ENCODE assay signal across 1 cellular context in the genomic region with DNA sequence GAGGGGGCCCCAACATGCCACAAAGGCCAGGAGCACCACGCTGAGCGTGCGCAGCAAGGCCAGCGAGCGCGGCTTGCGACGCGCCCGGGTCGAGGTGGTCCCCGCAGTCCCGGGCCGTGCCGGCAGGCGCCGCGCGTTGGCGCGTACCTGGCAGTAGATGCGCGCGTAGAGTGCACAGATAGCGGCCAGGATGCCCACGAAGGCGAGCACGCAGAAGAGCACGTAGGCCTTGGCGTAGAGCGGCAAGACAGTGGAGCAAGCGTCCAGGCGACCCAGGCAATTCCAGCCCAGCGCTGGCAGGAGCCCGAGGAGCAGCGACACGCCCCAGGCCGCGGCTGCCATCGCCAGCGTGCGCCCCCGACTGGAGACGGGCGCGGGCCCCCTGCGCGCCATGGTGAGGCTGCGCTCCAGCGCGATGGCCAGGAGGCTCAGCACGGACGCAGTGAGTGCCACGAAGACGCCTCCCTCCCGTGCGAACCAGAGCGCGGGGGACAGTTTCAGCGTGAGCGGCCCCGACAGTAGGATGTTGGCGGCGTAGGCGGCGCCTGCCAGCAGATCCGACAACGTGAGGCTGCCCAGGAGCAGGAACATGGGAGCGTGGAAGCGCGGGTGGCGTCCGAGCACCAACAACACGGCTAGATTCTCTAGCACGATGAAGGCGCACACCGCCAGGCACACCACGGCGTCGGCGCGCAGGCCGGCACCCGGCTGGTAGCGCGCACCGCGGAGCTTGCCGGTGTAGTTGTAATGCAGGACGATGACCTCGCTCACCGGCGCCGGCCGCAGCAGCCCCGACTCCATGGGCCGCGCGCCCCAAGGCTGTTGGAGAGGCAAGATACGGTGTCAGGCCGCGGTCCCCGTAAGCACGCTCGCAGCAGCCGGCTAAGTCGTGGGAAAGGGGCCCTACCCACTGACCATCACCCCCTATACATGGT.
A peak's percentile ranks its signal among the peaks of the same experiment; 100 is the strongest.
TF ChIP-seq lines count a peak whose summit lies in the region.

No MANE protein-coding gene starts in this region.

TF ChIP-seq in WTC11, 78 proteins besides CTCF, POLR2A, EP300 and RAD21 (continued from another document):
- TF ChIP-seq, protein P1, sequence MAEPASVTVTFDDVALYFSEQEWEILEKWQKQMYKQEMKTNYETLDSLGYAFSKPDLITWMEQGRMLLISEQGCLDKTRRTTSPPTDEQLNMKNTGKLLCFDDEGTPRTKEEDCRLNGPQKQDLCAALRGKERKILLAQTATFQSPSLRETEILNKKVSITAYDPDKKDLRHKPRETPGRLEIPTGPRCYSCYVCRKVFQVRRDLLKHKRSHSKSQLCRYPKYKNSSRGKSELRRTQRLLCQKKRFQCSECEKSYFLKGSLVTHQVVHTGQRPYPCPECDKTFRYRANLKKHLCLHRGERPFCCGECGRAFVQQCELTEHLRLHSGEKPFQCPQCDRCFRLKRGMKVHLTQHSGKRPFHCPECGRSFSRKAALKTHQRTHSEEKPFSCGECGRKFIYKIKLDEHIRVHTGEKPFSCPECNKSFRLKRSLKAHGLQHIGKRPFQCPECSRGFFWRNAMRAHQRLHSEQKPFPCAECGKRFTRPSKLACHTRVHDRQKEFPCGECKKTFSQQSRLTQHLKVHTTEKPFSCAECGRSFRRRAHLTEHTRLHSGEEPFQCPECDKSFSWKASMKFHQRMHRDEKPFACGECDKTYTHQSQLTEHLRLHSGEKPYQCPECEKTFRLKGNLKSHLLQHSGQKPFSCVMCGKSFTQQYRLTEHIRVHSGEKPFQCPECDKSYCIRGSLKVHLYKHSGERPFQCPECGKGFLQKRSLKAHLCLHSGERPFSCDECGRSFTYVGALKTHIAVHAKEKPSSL (CRISPR knock-in tag; conservative IDR thresholded peaks at IDR 0.05): no peak
- no peak for TF ChIP-seq ATF1 (CRISPR knock-in tag; IDR thresholded peaks at IDR 0.05)
- TF ChIP-seq OVOL2 (CRISPR knock-in tag; IDR thresholded peaks at IDR 0.05; ENCODE audit: borderline replicate concordance): no peak
- peak; percentile 88 for TF ChIP-seq FOXP1 (CRISPR knock-in tag; IDR thresholded peaks at IDR 0.05; ENCODE audit: borderline replicate concordance)
- TF ChIP-seq CREB1 (CRISPR knock-in tag; IDR thresholded peaks at IDR 0.05): 0 out of 2 replicates have a peak, but pooled peaks have one; percentile 11
- TF ChIP-seq, protein P2, sequence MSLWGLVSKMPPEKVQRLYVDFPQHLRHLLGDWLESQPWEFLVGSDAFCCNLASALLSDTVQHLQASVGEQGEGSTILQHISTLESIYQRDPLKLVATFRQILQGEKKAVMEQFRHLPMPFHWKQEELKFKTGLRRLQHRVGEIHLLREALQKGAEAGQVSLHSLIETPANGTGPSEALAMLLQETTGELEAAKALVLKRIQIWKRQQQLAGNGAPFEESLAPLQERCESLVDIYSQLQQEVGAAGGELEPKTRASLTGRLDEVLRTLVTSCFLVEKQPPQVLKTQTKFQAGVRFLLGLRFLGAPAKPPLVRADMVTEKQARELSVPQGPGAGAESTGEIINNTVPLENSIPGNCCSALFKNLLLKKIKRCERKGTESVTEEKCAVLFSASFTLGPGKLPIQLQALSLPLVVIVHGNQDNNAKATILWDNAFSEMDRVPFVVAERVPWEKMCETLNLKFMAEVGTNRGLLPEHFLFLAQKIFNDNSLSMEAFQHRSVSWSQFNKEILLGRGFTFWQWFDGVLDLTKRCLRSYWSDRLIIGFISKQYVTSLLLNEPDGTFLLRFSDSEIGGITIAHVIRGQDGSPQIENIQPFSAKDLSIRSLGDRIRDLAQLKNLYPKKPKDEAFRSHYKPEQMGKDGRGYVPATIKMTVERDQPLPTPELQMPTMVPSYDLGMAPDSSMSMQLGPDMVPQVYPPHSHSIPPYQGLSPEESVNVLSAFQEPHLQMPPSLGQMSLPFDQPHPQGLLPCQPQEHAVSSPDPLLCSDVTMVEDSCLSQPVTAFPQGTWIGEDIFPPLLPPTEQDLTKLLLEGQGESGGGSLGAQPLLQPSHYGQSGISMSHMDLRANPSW (CRISPR knock-in tag; conservative IDR thresholded peaks at IDR 0.05; ENCODE audit: low read depth): 0 out of 2 replicates have a peak, but pooled peaks have one; percentile 13
- TF ChIP-seq, protein P3, sequence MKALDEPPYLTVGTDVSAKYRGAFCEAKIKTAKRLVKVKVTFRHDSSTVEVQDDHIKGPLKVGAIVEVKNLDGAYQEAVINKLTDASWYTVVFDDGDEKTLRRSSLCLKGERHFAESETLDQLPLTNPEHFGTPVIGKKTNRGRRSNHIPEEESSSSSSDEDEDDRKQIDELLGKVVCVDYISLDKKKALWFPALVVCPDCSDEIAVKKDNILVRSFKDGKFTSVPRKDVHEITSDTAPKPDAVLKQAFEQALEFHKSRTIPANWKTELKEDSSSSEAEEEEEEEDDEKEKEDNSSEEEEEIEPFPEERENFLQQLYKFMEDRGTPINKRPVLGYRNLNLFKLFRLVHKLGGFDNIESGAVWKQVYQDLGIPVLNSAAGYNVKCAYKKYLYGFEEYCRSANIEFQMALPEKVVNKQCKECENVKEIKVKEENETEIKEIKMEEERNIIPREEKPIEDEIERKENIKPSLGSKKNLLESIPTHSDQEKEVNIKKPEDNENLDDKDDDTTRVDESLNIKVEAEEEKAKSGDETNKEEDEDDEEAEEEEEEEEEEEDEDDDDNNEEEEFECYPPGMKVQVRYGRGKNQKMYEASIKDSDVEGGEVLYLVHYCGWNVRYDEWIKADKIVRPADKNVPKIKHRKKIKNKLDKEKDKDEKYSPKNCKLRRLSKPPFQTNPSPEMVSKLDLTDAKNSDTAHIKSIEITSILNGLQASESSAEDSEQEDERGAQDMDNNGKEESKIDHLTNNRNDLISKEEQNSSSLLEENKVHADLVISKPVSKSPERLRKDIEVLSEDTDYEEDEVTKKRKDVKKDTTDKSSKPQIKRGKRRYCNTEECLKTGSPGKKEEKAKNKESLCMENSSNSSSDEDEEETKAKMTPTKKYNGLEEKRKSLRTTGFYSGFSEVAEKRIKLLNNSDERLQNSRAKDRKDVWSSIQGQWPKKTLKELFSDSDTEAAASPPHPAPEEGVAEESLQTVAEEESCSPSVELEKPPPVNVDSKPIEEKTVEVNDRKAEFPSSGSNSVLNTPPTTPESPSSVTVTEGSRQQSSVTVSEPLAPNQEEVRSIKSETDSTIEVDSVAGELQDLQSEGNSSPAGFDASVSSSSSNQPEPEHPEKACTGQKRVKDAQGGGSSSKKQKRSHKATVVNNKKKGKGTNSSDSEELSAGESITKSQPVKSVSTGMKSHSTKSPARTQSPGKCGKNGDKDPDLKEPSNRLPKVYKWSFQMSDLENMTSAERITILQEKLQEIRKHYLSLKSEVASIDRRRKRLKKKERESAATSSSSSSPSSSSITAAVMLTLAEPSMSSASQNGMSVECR (CRISPR knock-in tag; IDR thresholded peaks at IDR 0.05; ENCODE audit: borderline replicate concordance): peak; percentile 86; the same call in 1 of the 2 replicates
- TF ChIP-seq, protein P4, sequence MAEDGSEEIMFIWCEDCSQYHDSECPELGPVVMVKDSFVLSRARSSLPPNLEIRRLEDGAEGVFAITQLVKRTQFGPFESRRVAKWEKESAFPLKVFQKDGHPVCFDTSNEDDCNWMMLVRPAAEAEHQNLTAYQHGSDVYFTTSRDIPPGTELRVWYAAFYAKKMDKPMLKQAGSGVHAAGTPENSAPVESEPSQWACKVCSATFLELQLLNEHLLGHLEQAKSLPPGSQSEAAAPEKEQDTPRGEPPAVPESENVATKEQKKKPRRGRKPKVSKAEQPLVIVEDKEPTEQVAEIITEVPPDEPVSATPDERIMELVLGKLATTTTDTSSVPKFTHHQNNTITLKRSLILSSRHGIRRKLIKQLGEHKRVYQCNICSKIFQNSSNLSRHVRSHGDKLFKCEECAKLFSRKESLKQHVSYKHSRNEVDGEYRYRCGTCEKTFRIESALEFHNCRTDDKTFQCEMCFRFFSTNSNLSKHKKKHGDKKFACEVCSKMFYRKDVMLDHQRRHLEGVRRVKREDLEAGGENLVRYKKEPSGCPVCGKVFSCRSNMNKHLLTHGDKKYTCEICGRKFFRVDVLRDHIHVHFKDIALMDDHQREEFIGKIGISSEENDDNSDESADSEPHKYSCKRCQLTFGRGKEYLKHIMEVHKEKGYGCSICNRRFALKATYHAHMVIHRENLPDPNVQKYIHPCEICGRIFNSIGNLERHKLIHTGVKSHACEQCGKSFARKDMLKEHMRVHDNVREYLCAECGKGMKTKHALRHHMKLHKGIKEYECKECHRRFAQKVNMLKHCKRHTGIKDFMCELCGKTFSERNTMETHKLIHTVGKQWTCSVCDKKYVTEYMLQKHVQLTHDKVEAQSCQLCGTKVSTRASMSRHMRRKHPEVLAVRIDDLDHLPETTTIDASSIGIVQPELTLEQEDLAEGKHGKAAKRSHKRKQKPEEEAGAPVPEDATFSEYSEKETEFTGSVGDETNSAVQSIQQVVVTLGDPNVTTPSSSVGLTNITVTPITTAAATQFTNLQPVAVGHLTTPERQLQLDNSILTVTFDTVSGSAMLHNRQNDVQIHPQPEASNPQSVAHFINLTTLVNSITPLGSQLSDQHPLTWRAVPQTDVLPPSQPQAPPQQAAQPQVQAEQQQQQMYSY (CRISPR knock-in tag; IDR thresholded peaks at IDR 0.05): no peak
- 0 out of 2 replicates have a peak, but pooled peaks have one; percentile 43 for TF ChIP-seq RELA (CRISPR knock-in tag; IDR thresholded peaks at IDR 0.05; ENCODE audit: borderline replicate concordance)
- TF ChIP-seq, protein P5, sequence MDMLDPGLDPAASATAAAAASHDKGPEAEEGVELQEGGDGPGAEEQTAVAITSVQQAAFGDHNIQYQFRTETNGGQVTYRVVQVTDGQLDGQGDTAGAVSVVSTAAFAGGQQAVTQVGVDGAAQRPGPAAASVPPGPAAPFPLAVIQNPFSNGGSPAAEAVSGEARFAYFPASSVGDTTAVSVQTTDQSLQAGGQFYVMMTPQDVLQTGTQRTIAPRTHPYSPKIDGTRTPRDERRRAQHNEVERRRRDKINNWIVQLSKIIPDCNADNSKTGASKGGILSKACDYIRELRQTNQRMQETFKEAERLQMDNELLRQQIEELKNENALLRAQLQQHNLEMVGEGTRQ (CRISPR knock-in tag; IDR thresholded peaks at IDR 0.05): no peak
TF ChIP-seq in WTC11: peak in this region for 21.
